11 cellular contexts compared by ENCODE assay signal in the genomic region with DNA sequence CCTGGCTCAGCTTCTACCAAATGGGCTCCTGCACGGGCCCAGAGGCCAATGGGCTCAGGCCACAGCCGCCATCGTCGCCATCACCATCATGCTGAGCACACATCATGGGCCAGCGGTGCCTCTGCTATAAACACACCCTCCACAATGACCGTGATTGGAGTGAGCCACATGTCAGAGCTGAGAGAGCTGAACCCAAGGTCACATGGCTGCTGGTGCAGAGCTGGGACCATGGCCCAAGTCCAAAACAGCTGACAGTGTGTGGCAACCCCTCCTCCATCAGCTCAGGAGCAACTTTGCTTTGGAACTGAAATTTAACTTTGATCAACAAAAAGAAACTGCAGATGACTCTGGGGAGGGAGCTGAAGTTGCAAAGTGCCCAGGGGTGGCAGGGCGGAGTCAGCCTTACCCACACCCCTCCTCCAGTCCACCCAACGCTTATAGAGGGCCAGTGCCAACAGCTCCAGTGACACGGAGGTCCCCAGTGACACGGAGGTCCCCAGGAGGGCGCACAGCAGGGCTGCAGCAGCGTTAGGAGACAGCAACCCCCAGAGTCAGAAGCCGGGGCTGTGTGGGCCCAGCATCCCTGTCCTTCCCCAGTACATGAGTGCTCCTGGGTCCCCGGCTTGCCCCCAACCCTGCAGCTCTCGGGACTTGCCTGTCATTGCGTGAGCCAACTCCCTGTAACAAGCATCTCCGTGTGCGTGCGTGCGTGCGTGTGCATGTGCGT.
DNase-seq lines count a peak whose midpoint lies in the region; ATAC-seq and TF ChIP-seq lines count a peak whose summit lies in the region.
"Had no signal": no experiment of that assay in that cellular context is flagged by ENCODE, and none has a peak within 500 bp of the region (broad histone marks: within the 10 kb centered on the region; RNA-seq: fewer than 3 reads in every experiment).

No MANE protein-coding gene starts in this region.

- H3K27ac ChIP-seq in SK-N-SH (ENCODE audit: low read depth in 2 of 2, low read length in 1 of 2) (no peak overlapping the region; a peak in 1 of 4 replicates), layer of hippocampus (ENCODE audit: low read depth, low read length) (peak overlapping the region; percentile 30), substantia nigra (ENCODE audit: low read depth, low read length, poor library complexity, severe bottlenecking) (peak overlapping the region; percentile 47)

- no TSS peak for BruUV-seq in MCF 10A (replicated peaks; lab: Mats Ljungman, UMichigan)

- no peaks in the 10 kb centered on the region for H3K9me2 ChIP-seq in SK-N-SH

- H3K27ac Mint-ChIP-seq in activated CD8-positive, alpha-beta T cell treated with anti-CD3 and anti-CD28 coated beads for 36 hours, result peak overlapping the region; percentile 41
- H3K27ac Mint-ChIP-seq in MCF 10A (ENCODE audit: low read depth, unreplicated experiment), result no peak overlapping the region

- peaks cover 0 to 44% of the 10 kb centered on the region in 2 experiments; a peak in 1 of 4 replicates for H3K4me1 ChIP-seq in SK-N-SH (ENCODE audit: control insufficient read depth in 1 of 2, insufficient read depth in 2 of 2, low read depth in 1 of 2, low read length in 1 of 2)

- WGBS in SK-N-SH (ENCODE audit: low lambda C conversion rate), result 94% methylated on average over 19 of the region's 22 CpGs

- no peaks in the 10 kb centered on the region for H3K9me3 ChIP-seq in SK-N-SH

- peaks cover 7% of the 10 kb centered on the region for H3K36me3 Mint-ChIP-seq in activated CD8-positive, alpha-beta T cell treated with anti-CD3 and anti-CD28 coated beads for 36 hours (ENCODE audit: low read depth)
- no peaks in the 10 kb centered on the region for H3K36me3 Mint-ChIP-seq in MCF 10A (ENCODE audit: insufficient read depth, unreplicated experiment)

- TF ChIP-seq CTCF in SK-N-SH (IDR thresholded peaks at IDR 0.05), result no peak
- no peak for TF ChIP-seq CTCF in activated CD8-positive, alpha-beta T cell treated with anti-CD3 and anti-CD28 coated beads for 36 hours (IDR thresholded peaks at IDR 0.05)
- no peak for TF ChIP-seq CTCF in MCF 10A (IDR thresholded peaks at IDR 0.05; ENCODE audit: unreplicated experiment)

- H3K4me2 ChIP-seq in SK-N-SH, result no peak overlapping the region

- H4K20me1 ChIP-seq in SK-N-SH (ENCODE audit: insufficient read depth), result no peaks in the 10 kb centered on the region

- DNase-seq in SK-N-SH (no peak), substantia nigra (lab: John Stamatoyannopoulos, UW) (peak in 42 of 49 donors; percentile 15 to 83 (median 57)), MCF 10A (ENCODE audit: unreplicated experiment) (no peak), KG1 (lab: John Stamatoyannopoulos, UW) (no peak), ecto neural progenitor cell (ENCODE audit: low spot score) (no peak)
- no peak for DNase-seq in activated CD8-positive, alpha-beta T cell treated with anti-CD3 and anti-CD28 coated beads for 36 hours
- DNase-seq: 8988T, NCI-H748 treated with DMSO at 0.1 percent for 48 hours had no signal

- no peak for ATAC-seq in SK-N-SH treated with all-trans-retinoic acid at 6 μM for 48 hours
- peak; percentile 32 for ATAC-seq in activated CD8-positive, alpha-beta T cell treated with anti-CD3 and anti-CD28 coated beads for 36 hours

- intact Hi-C loops in activated CD8-positive, alpha-beta T cell treated with anti-CD3 and anti-CD28 coated beads for 36 hours (cut with micrococcal nuclease), result loop anchor here (10.0 kb wide), 1 partner anchor 115 kb away; no protein-coding TSS in a partner anchor
- intact Hi-C loops in MCF 10A (cut with micrococcal nuclease), result no loop called here

- H3K4me3 ChIP-seq in SK-N-SH (ENCODE audit: low read depth in 2 of 2, low read length in 1 of 2), result no peak overlapping the region

- no peak for TF ChIP-seq RAD21 in SK-N-SH (IDR thresholded peaks at IDR 0.05; ENCODE audit: low read length)

- peaks cover 60% of the 10 kb centered on the region for H3K4me1 Mint-ChIP-seq in activated CD8-positive, alpha-beta T cell treated with anti-CD3 and anti-CD28 coated beads for 36 hours (ENCODE audit: low read depth)
- H3K4me1 Mint-ChIP-seq in MCF 10A (ENCODE audit: insufficient read depth, unreplicated experiment), result peaks cover 6% of the 10 kb centered on the region

- no peaks in the 10 kb centered on the region for H3K27me3 ChIP-seq in SK-N-SH (ENCODE audit: insufficient read depth)
- H3K27me3 ChIP-seq in layer of hippocampus (ENCODE audit: control insufficient read depth, insufficient read depth, low read length), result no peaks in the 10 kb centered on the region

- H3K36me3 ChIP-seq in SK-N-SH (replicated peaks in 1 of 2; ENCODE audit: control insufficient read depth in 1 of 2, insufficient read depth in 2 of 2, low read length in 1 of 2), result peaks cover 0 to 2% of the 10 kb centered on the region in 2 experiments

- CTCF ChIA-PET in SK-N-SH (lab: Yijun Ruan, JAX), result interaction anchor here (0.6 to 0.9 kb wide), 2 partner anchors 15 to 240 kb away, joined by 3 read pairs; no protein-coding TSS in a partner anchor
- CTCF ChIA-PET in activated CD8-positive, alpha-beta T cell treated with anti-CD3 and anti-CD28 coated beads for 36 hours (lab: Charles Lee), result interaction anchor here (0.7 kb wide), 1 partner anchor 341 kb away, joined by 3 read pairs; no protein-coding TSS in a partner anchor
- CTCF ChIA-PET in MCF 10A (lab: Yijun Ruan, JAX), result interaction anchor here (0.5 kb wide), 1 partner anchor 74 kb away, joined by 4 read pairs; no protein-coding TSS in a partner anchor

- TF ChIP-seq EP300 in SK-N-SH (IDR thresholded peaks at IDR 0.05; ENCODE audit: borderline replicate concordance in 1 of 2, low read depth in 1 of 2, low read length in 1 of 2), result no peak

- H3K79me2 ChIP-seq in SK-N-SH (ENCODE audit: insufficient read depth), result no peaks in the 10 kb centered on the region

- H3K9me3 Mint-ChIP-seq in activated CD8-positive, alpha-beta T cell treated with anti-CD3 and anti-CD28 coated beads for 36 hours, result no peaks in the 10 kb centered on the region
- no peaks in the 10 kb centered on the region for H3K9me3 Mint-ChIP-seq in MCF 10A (ENCODE audit: unreplicated experiment)
- H3K9me3 Mint-ChIP-seq: activated naive CD4-positive, alpha-beta T cell treated with anti-CD3 and anti-CD28 coated beads, Interleukin-2, amount 50 U/mL, for 72 hours had no signal

- no peak overlapping the region for H2AFZ ChIP-seq in SK-N-SH (ENCODE audit: low read depth)

- POLR2A ChIA-PET in SK-N-SH (lab: Yijun Ruan, JAX), result no interaction called here
- POLR2A ChIA-PET in activated CD8-positive, alpha-beta T cell treated with anti-CD3 and anti-CD28 coated beads for 36 hours (lab: Charles Lee), result interaction anchor here (0.7 to 1.3 kb wide), 3 partner anchors 20 to 50 kb away, joined by 3 to 5 read pairs (median 3); no protein-coding TSS in a partner anchor
- POLR2A ChIA-PET in MCF 10A (lab: Yijun Ruan, JAX), result no interaction called here

- H3K4me3 Mint-ChIP-seq in activated CD8-positive, alpha-beta T cell treated with anti-CD3 and anti-CD28 coated beads for 36 hours, result peak overlapping the region; percentile 66
- no peak overlapping the region for H3K4me3 Mint-ChIP-seq in MCF 10A (ENCODE audit: unreplicated experiment)

- H3F3A ChIP-seq in SK-N-SH (replicated peaks; ENCODE audit: insufficient read depth), result no peaks in the 10 kb centered on the region

- H3K9ac ChIP-seq in SK-N-SH, result no peak overlapping the region

- H3K27me3 Mint-ChIP-seq in activated CD8-positive, alpha-beta T cell treated with anti-CD3 and anti-CD28 coated beads for 36 hours, result peaks cover 1% of the 10 kb centered on the region
- H3K27me3 Mint-ChIP-seq in MCF 10A (ENCODE audit: insufficient read depth, unreplicated experiment), result no peaks in the 10 kb centered on the region

TF ChIP-seq in SK-N-SH, 30 proteins besides CTCF, POLR2A, EP300 and RAD21:
- TF ChIP-seq, protein P1, sequence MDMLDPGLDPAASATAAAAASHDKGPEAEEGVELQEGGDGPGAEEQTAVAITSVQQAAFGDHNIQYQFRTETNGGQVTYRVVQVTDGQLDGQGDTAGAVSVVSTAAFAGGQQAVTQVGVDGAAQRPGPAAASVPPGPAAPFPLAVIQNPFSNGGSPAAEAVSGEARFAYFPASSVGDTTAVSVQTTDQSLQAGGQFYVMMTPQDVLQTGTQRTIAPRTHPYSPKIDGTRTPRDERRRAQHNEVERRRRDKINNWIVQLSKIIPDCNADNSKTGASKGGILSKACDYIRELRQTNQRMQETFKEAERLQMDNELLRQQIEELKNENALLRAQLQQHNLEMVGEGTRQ (IDR thresholded peaks at IDR 0.05; ENCODE audit: borderline replicate concordance, low read depth, low read length), result no peak
- TF ChIP-seq MXI1 (IDR thresholded peaks at IDR 0.05; ENCODE audit: low read depth, low read length), result peak; percentile 82

TF ChIP-seq in SK-N-SH treated with all-trans-retinoic acid at 6 μM for 48 hours, 23 proteins besides CTCF, POLR2A, EP300 and RAD21:
- TF ChIP-seq, protein P2, sequence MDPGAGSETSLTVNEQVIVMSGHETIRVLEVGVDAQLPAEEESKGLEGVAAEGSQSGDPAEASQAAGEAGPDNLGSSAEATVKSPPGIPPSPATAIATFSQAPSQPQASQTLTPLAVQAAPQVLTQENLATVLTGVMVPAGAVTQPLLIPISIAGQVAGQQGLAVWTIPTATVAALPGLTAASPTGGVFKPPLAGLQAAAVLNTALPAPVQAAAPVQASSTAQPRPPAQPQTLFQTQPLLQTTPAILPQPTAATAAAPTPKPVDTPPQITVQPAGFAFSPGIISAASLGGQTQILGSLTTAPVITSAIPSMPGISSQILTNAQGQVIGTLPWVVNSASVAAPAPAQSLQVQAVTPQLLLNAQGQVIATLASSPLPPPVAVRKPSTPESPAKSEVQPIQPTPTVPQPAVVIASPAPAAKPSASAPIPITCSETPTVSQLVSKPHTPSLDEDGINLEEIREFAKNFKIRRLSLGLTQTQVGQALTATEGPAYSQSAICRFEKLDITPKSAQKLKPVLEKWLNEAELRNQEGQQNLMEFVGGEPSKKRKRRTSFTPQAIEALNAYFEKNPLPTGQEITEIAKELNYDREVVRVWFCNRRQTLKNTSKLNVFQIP (CRISPR knock-in tag; IDR thresholded peaks at IDR 0.05; ENCODE audit: borderline replicate concordance, low read depth), result no peak

Comparison
In these comparisons a context has a peak if more than half of its experiments do, and no peak if none do; other contexts are left out.
1. DNase-seq: peak in substantia nigra (42 of 49); none in SK-N-SH (single experiment), activated CD8-positive, alpha-beta T cell treated with anti-CD3 and anti-CD28 coated beads for 36 hours (single experiment), MCF 10A (single experiment), KG1 (single experiment) and ecto neural progenitor cell (single experiment).
2. H3K27ac ChIP-seq: peak in layer of hippocampus (single experiment) and substantia nigra (single experiment); none in SK-N-SH (0 of 2).